In genomic region chr16:47198180-47198575, GRCh38 we compare ENCODE assay signal across 28 cellular contexts.
"Had no signal": no experiment of that assay in that cellular context is flagged by ENCODE, and none has a peak within 500 bp of the region (broad histone marks: within the 10 kb centered on the region; RNA-seq: fewer than 3 reads in every experiment).

No MANE protein-coding gene starts in this region.

- FAIRE-seq: frontal cortex, islet of Langerhans, pancreas had no signal

- DNase-seq: activated CD4-positive, alpha-beta T cell treated with anti-CD3 and anti-CD28 coated beads for 4 hours; activated CD4-positive, alpha-beta T cell treated with anti-CD3 and anti-CD28 coated beads, Interleukin-2, amount 50 U/mL, for 4 hours; activated naive CD4-positive, alpha-beta T cell; activated T-cell treated with anti-CD3 and anti-CD28 coated beads for 4 hours; activated T-cell treated with anti-CD3 and anti-CD28 coated beads, Interleukin-2, amount 50 U/mL, for 72 hours; anterior cingulate cortex; cerebellar nuclear complex; colonic mucosa; dorsolateral prefrontal cortex; effector memory CD8-positive, alpha-beta T cell; left lung; lower lobe of right lung; mesenchymal stem cell; naive thymus-derived CD8-positive, alpha-beta T cell; nucleus accumbens; pancreas; stimulated activated CD4-positive, alpha-beta T cell treated with anti-CD3 and anti-CD28 coated beads, Interleukin-1b, Interleukin-23, amount 100 ng/mL, for 48 hours; stimulated activated CD4-positive, alpha-beta T cell treated with anti-CD3 and anti-CD28 coated beads, Interleukin-4, amount 100 ng/mL, for 4 hours; stimulated activated CD8-positive, alpha-beta memory T cell treated with anti-CD3 and anti-CD28 coated beads, Interleukin-4, amount 100 ng/mL, for 48 hours; stimulated activated naive CD8-positive, alpha-beta T cell treated with anti-CD3 and anti-CD28 coated beads, Interleukin-15, amount 100 ng/mL, for 72 hours had no signal

- H3K27me3 ChIP-seq: cardiac muscle cell, colonic mucosa, dorsolateral prefrontal cortex, left lung, pancreas, vagina had no signal

- H3K9me3 ChIP-seq: colonic mucosa, left lung, lower lobe of right lung, pancreas, prostate gland, vagina had no signal

- H3K4me2 ChIP-seq: smooth muscle cell had no signal

- ATAC-seq: activated T-cell treated with anti-CD3 and anti-CD28 coated beads, Interleukin-2, amount 50 U/mL, for 72 hours; effector memory CD8-positive, alpha-beta T cell; lower lobe of right lung; naive thymus-derived CD8-positive, alpha-beta T cell; pancreas; stimulated activated memory B cell treated with anti-CD40 and anti-IgM and Interleukin-4, amounts not matched to agents 10 μg/mL and 1 μg/mL and 100 μg/mL, for 72 hours; stimulated activated naive CD8-positive, alpha-beta T cell treated with anti-CD3 and anti-CD28 coated beads, Interleukin-15, amount 100 ng/mL, for 72 hours had no signal

- H3K36me3 ChIP-seq: cardiac muscle cell, colonic mucosa, left lung, lower lobe of right lung, pancreas, prostate gland, vagina had no signal

- H3K4me3 ChIP-seq: cardiac muscle cell, colonic mucosa, dorsolateral prefrontal cortex, left lung, lower lobe of right lung, pancreas, prostate gland, smooth muscle cell, vagina had no signal

- H3K27ac ChIP-seq: cardiac muscle cell, colonic mucosa, dorsolateral prefrontal cortex, left lung, lower lobe of right lung, pancreas, prostate gland, vagina, VCaP had no signal

- H3K4me1 ChIP-seq: colonic mucosa, left lung, lower lobe of right lung, pancreas, prostate gland, vagina had no signal
